Comparison of ENCODE assay signal across 19 cellular contexts in the genomic region with DNA sequence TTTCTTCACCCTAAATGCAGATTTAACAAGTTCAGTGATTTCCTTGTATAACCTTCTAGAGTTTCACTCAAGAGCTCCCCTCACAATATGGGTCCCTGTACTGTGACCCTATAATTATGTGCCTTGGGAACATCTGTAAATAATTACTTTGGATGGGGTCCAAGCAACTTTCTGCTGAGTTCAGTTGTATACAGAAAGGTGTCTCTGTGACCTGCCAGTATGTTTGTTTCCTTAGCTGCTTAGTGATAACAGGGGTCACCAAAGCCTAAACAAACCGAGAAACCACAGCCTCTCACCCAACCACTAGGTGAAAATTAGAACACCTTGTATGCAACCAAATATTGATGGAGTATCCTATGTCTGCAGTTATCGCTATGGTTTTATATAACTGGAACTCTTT. TPM values are rescaled to one million over a fixed set of nuclear protein-coding genes. Genes with fewer than 3 reads are reported as not detected.
DNase-seq lines count a peak whose midpoint lies in the region; ATAC-seq and TF ChIP-seq lines count a peak whose summit lies in the region.
"Had no signal": no experiment of that assay in that cellular context is flagged by ENCODE, and none has a peak within 500 bp of the region (broad histone marks: within the 10 kb centered on the region; RNA-seq: fewer than 3 reads in every experiment).

No MANE protein-coding gene starts in this region.

- H3K4me1 ChIP-seq in right lobe of liver: no peaks in the 10 kb centered on the region

- peaks cover 0 to 28% of the 10 kb centered on the region in 2 donors for H3K27me3 ChIP-seq in right lobe of liver
- H3K27me3 ChIP-seq: heart left ventricle had no signal

- no peak overlapping the region for H3K4me3 ChIP-seq in right lobe of liver
- H3K4me3 ChIP-seq: coronary artery, heart left ventricle had no signal

- H3K36me3 ChIP-seq in right lobe of liver: no peaks in the 10 kb centered on the region
- H3K36me3 ChIP-seq: brain microvascular endothelial cell, heart left ventricle had no signal

- no peak for TF ChIP-seq POLR2A in right lobe of liver (IDR thresholded peaks at IDR 0.05)

- H3K9me3 ChIP-seq in right lobe of liver: no peaks in the 10 kb centered on the region
- H3K9me3 ChIP-seq: heart left ventricle had no signal

- WGBS in right lobe of liver (ENCODE audit: insufficient coverage, low coverage, low lambda C conversion rate, missing lambda C conversion rate): 30% methylated on average over 2 of the region's 2 CpGs

- no peak overlapping the region for H3K27ac ChIP-seq in right lobe of liver
- H3K27ac ChIP-seq: brain microvascular endothelial cell, coronary artery, heart left ventricle had no signal

- TF ChIP-seq CTCF in right lobe of liver (IDR thresholded peaks at IDR 0.05): no peak

- ATAC-seq in right lobe of liver: peak; percentile 32 to 63 (median 38)
- ATAC-seq in HG02763 (IDR thresholded peaks at IDR 0.05; ENCODE audit: unreplicated experiment): no peak
- ATAC-seq: activated CD8-positive, alpha-beta memory T cell treated with anti-CD3 and anti-CD28 coated beads, Interleukin-2, amount 10 ng/mL, durations not matched to agents 7 days and 5 days; activated naive CD8-positive, alpha-beta T cell treated with anti-CD3 and anti-CD28 coated beads, Interleukin-2, amount 50 U/mL, for 24 hours; heart left ventricle; Right ventricle myocardium inferior; stimulated activated naive CD8-positive, alpha-beta T cell treated with anti-CD3 and anti-CD28 coated beads, Interleukin-15, amount 100 ng/mL, for 72 hours had no signal

- intact Hi-C loops in right lobe of liver (cut with DNase I): no loop called here

- DNase-seq in H4 (ENCODE audit: low spot score) (peak; percentile 25), NCI-H146 treated with DMSO at 0.1 percent for 48 hours (lab: John Stamatoyannopoulos, UW; ENCODE audit: unreplicated experiment) (peak; percentile 95), NCI-H748 treated with DMSO at 0.1 percent for 48 hours (lab: John Stamatoyannopoulos, UW) (peak; percentile 69), right lobe of liver (no peak), foreskin melanocyte (no peak)
- no peak for DNase-seq in NK-92 treated with Interleukin-12 subunit alpha and Interleukin-12 subunit beta, amount 100 ng/mL, for 24 hours (lab: John Stamatoyannopoulos, UW)
- DNase-seq: activated CD4-positive, alpha-beta T cell treated with anti-CD3 and anti-CD28 coated beads for 4 hours; activated CD8-positive, alpha-beta memory T cell treated with anti-CD3 and anti-CD28 coated beads, Interleukin-2, amount 10 ng/mL, durations not matched to agents 7 days and 5 days; activated naive CD8-positive, alpha-beta T cell treated with anti-CD3 and anti-CD28 coated beads, Interleukin-2, amount 50 U/mL, for 24 hours; brain microvascular endothelial cell; GOT3; heart left ventricle; naive B cell; NCI-H187; stimulated activated CD4-positive, alpha-beta T cell treated with anti-CD3 and anti-CD28 coated beads, Interleukin-2, amount 100 ng/mL, for 48 hours; stimulated activated naive CD8-positive, alpha-beta T cell treated with anti-CD3 and anti-CD28 coated beads, Interleukin-15, amount 100 ng/mL, for 72 hours had no signal

RNA-seq across cellular contexts. Expression of a gene that starts 29.8 kb away (rescaled TPM):
- 41.9 and 49.7 TPM in 2 replicates for total RNA-seq in H4 (2014; rRNA removed; shearing (Covaris generic))
- 1 to 10 TPM; 2.8 to 6.0 (median 5.1) TPM for total RNA-seq in right lobe of liver

Comparison
In these comparisons a context has a peak if more than half of its experiments do, and no peak if none do; other contexts are left out.
1. DNase-seq: peak in H4 (single experiment), NCI-H146 treated with DMSO at 0.1 percent for 48 hours (single experiment) and NCI-H748 treated with DMSO at 0.1 percent for 48 hours (single experiment); none in right lobe of liver (0 of 3), NK-92 treated with Interleukin-12 subunit alpha and Interleukin-12 subunit beta, amount 100 ng/mL, for 24 hours (single experiment) and foreskin melanocyte (single experiment).